3 cellular contexts compared by ENCODE assay signal in the genomic region with DNA sequence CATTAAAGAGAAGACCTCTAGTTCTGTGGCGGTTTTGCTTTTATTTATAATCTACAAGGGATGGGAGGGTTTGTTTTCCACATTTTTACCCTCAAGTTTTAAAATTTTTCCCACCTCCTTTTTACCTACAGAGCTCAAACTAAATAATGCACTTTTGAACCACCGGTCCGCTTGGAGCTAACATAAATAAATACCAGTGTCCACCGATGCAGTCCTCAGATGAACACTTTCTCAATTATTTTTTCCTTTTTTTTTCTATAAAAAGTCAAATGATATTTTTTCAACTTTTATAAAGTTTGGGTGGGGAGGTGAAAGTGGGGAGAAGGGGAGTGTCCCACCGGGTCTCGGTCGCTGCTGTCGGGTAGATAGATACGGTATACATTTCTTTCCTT.
TF ChIP-seq lines count a peak whose summit lies in the region.

No MANE protein-coding gene starts in this region.

TF ChIP-seq in SK-N-SH, 30 proteins besides CTCF, POLR2A, EP300 and RAD21:
- TF ChIP-seq CHD2 (IDR thresholded peaks at IDR 0.05; ENCODE audit: low read length, partially characterized antibody) (no peak), YY1 (IDR thresholded peaks at IDR 0.05; ENCODE audit: low read depth) (no peak), NRF1 (IDR thresholded peaks at IDR 0.05; ENCODE audit: low read depth, low read length) (no peak)
- TF ChIP-seq, protein P1, sequence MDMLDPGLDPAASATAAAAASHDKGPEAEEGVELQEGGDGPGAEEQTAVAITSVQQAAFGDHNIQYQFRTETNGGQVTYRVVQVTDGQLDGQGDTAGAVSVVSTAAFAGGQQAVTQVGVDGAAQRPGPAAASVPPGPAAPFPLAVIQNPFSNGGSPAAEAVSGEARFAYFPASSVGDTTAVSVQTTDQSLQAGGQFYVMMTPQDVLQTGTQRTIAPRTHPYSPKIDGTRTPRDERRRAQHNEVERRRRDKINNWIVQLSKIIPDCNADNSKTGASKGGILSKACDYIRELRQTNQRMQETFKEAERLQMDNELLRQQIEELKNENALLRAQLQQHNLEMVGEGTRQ (IDR thresholded peaks at IDR 0.05; ENCODE audit: borderline replicate concordance, low read depth, low read length), result no peak
- TF ChIP-seq, protein P2, sequence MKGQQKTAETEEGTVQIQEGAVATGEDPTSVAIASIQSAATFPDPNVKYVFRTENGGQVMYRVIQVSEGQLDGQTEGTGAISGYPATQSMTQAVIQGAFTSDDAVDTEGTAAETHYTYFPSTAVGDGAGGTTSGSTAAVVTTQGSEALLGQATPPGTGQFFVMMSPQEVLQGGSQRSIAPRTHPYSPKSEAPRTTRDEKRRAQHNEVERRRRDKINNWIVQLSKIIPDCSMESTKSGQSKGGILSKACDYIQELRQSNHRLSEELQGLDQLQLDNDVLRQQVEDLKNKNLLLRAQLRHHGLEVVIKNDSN (IDR thresholded peaks at IDR 0.05; ENCODE audit: borderline replicate concordance, low read depth), result no peak

TF ChIP-seq in SK-N-SH treated with all-trans-retinoic acid at 6 μM for 48 hours, 23 proteins besides CTCF, POLR2A, EP300 and RAD21:
- TF ChIP-seq RARB (CRISPR knock-in tag; IDR thresholded peaks at IDR 0.05) (no peak), PPARA (CRISPR knock-in tag; IDR thresholded peaks at IDR 0.05; ENCODE audit: borderline replicate concordance) (no peak)
TF ChIP-seq in SK-N-SH treated with all-trans-retinoic acid at 6 μM for 48 hours: peak in this region for 0.

TF ChIP-seq in endothelial cell of umbilical vein, 7 proteins besides CTCF, POLR2A, EP300 and RAD21:
- TF ChIP-seq MYC (IDR thresholded peaks at IDR 0.05; ENCODE audit: low read depth, low read length) (no peak), FOS (IDR thresholded peaks at IDR 0.05; ENCODE audit: borderline replicate concordance, insufficient read depth, low read length) (no peak), GATA2 (IDR thresholded peaks at IDR 0.05; ENCODE audit: insufficient read depth, insufficient read length, low read depth, low read length) (no peak), POLR2AphosphoS5 (IDR thresholded peaks at IDR 0.05; ENCODE audit: insufficient read depth, low read depth, low read length) (no peak), EZH2 (IDR thresholded peaks at IDR 0.05; ENCODE audit: borderline replicate concordance, low read depth, low read length, severe bottlenecking) (no peak), JUN (IDR thresholded peaks at IDR 0.05; ENCODE audit: borderline replicate concordance, insufficient read depth, insufficient read length, low read depth) (no peak)
- TF ChIP-seq, protein P3, sequence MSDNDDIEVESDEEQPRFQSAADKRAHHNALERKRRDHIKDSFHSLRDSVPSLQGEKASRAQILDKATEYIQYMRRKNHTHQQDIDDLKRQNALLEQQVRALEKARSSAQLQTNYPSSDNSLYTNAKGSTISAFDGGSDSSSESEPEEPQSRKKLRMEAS (IDR thresholded peaks at IDR 0.05; ENCODE audit: insufficient read depth, insufficient read length), result no peak
